Comparison of ENCODE assay signal across 25 cellular contexts in the genomic region with DNA sequence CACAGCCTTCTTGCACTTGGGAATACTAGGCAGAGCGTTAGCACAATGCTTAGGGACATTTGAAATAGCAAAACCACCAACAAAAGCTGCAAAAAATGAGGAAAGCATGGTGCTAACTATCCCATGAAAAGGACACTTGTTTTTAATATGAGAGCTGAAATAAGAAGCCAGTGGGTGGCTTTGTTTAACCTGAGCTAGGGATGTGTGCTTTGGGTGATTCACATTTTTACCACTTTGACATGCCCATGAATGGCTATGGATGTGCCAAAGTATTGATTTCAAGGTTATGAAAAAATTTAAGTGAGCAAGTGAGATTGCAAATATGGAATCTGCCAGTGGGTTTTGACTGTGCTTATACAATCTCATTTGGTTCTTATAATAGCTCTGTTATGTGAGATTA.
"Had no signal": no experiment of that assay in that cellular context is flagged by ENCODE, and none has a peak within 500 bp of the region (broad histone marks: within the 10 kb centered on the region; RNA-seq: fewer than 3 reads in every experiment).

No MANE protein-coding gene starts in this region.

- H3K36me3 ChIP-seq: colonic mucosa, esophagus muscularis mucosa, esophagus squamous epithelium, gastrocnemius medialis, gastroesophageal sphincter, heart left ventricle, heart right ventricle had no signal

- H3K27ac ChIP-seq: colonic mucosa, coronary artery, dorsolateral prefrontal cortex, epithelial cell of prostate, esophagus muscularis mucosa, esophagus squamous epithelium, foreskin keratinocyte, gastrocnemius medialis, gastroesophageal sphincter, heart left ventricle, heart right ventricle had no signal

- H3K27ac Mint-ChIP-seq: dendritic cell treated with granulocyte-macrophage colony-stimulating factor and Interleukin-4, amounts not matched to agents 40 ng/mL and 50 ng/mL, for 4 days; effector memory CD8-positive, alpha-beta T cell; endodermal cell had no signal

- H3K4me1 Mint-ChIP-seq: endodermal cell had no signal

- H3K27me3 ChIP-seq: colonic mucosa, esophagus squamous epithelium, foreskin keratinocyte, gastrocnemius medialis, gastroesophageal sphincter, heart left ventricle, heart right ventricle had no signal

- H3K4me3 ChIP-seq: colonic mucosa, coronary artery, dorsolateral prefrontal cortex, esophagus muscularis mucosa, esophagus squamous epithelium, gastrocnemius medialis, gastroesophageal sphincter, heart left ventricle, heart right ventricle had no signal

- ATAC-seq: effector memory CD8-positive, alpha-beta T cell; esophagus mucosa; foreskin keratinocyte; gastrocnemius medialis; gastroesophageal sphincter; heart left ventricle; heart right ventricle had no signal

- H3K9me3 Mint-ChIP-seq: dendritic cell treated with granulocyte-macrophage colony-stimulating factor and Interleukin-4, amounts not matched to agents 40 ng/mL and 50 ng/mL, for 4 days; endodermal cell had no signal

- H3K4me1 ChIP-seq: colonic mucosa, esophagus muscularis mucosa, esophagus squamous epithelium, foreskin keratinocyte, gastrocnemius medialis, gastroesophageal sphincter, heart left ventricle, heart right ventricle had no signal

- H3K9me3 ChIP-seq: colonic mucosa, esophagus muscularis mucosa, esophagus squamous epithelium, gastrocnemius medialis, gastroesophageal sphincter, heart left ventricle had no signal

- DNase-seq: colonic mucosa; cortex of kidney; dermis blood vessel endothelial cell; dorsolateral prefrontal cortex; effector CD4-positive, alpha-beta T cell; effector CD8-positive, alpha-beta T cell; effector memory CD4-positive, alpha-beta T cell; effector memory CD8-positive, alpha-beta T cell; endodermal cell; erythroblast; esophagus squamous epithelium; foreskin fibroblast; foreskin keratinocyte; foreskin melanocyte; gastrocnemius medialis; glutamatergic neuron; head of caudate nucleus; heart left ventricle; heart right ventricle had no signal

- H3K4me3 Mint-ChIP-seq: dendritic cell treated with granulocyte-macrophage colony-stimulating factor and Interleukin-4, amounts not matched to agents 40 ng/mL and 50 ng/mL, for 4 days; effector memory CD8-positive, alpha-beta T cell; endodermal cell had no signal

- H3K27me3 Mint-ChIP-seq: dendritic cell treated with granulocyte-macrophage colony-stimulating factor and Interleukin-4, amounts not matched to agents 40 ng/mL and 50 ng/mL, for 4 days had no signal
